In genomic region chr4:127782275-127783025, GRCh38 we compare ENCODE assay signal across 1 cellular context.
TF ChIP-seq lines count a peak whose summit lies in the region.

Gene HSPA4L (plus strand): TSS chr4:127782322. CDS start chr4:127782551, 229 bp downstream.

TF ChIP-seq in K562, 482 proteins besides CTCF, POLR2A, EP300 and RAD21 (continued from another document and continues in another):
- TF ChIP-seq U2AF2 (optimal IDR thresholded peaks at IDR 0.05; ENCODE audit: low read depth, low read length) (no peak), SIN3B (IDR thresholded peaks at IDR 0.05; ENCODE audit: low read depth) (no peak; the same call in 1 of the 2 replicates), JUNB (CRISPR knock-in tag; conservative IDR thresholded peaks at IDR 0.05) (no peak), ARNT (IDR thresholded peaks at IDR 0.05) (0 out of 4 replicates have a peak, but pooled peaks of 1 of the 2 experiments have one; percentile 43), PML (IDR thresholded peaks at IDR 0.05; ENCODE audit: low read length) (peak; percentile 73; the same call in 1 of the 2 replicates), ZBED1 (IDR thresholded peaks at IDR 0.05) (0 out of 2 replicates have a peak, but pooled peaks have one; percentile 34), ZNF23 (CRISPR knock-in tag; IDR thresholded peaks at IDR 0.05) (no peak), ZSCAN29 (IDR thresholded peaks at IDR 0.05) (no peak), MECOM (CRISPR knock-in tag; IDR thresholded peaks at IDR 0.05) (no peak), AFF4 (CRISPR knock-in tag; IDR thresholded peaks at IDR 0.05) (peak; percentile 94), CCNT2 (IDR thresholded peaks at IDR 0.05; ENCODE audit: borderline replicate concordance, extremely low read depth, insufficient read length, low read depth, low read length) (peak; percentile 74), AFF1 (IDR thresholded peaks at IDR 0.05; ENCODE audit: low read depth in 1 of 2, partially characterized antibody in 2 of 2) (peak in 1 of 2 experiments; percentile 25), YBX1 (IDR thresholded peaks at IDR 0.05) (no peak), FOXK2 (conservative IDR thresholded peaks at IDR 0.05 in 1 of 2, IDR thresholded peaks at IDR 0.05 in 1 of 2; ENCODE audit: low read depth in 2 of 2) (no peak), DIDO1 (tag; IDR thresholded peaks at IDR 0.05; ENCODE audit: low read depth) (0 out of 2 replicates have a peak, but pooled peaks have one; percentile 14), ZNF41 (CRISPR knock-in tag; conservative IDR thresholded peaks at IDR 0.05) (no peak), NFRKB (IDR thresholded peaks at IDR 0.05; ENCODE audit: low read depth) (peak; percentile 35; the same call in 1 of the 2 replicates), TBL1XR1 (IDR thresholded peaks at IDR 0.05; ENCODE audit: low read length in 2 of 2) (peak in 1 of 2 experiments; percentile 65; a peak in 1 of 4 replicates), ETS2 (tag; IDR thresholded peaks at IDR 0.05; ENCODE audit: borderline replicate concordance, poor library complexity, severe bottlenecking) (no peak), TCF3 (CRISPR knock-in tag; IDR thresholded peaks at IDR 0.05) (no peak; the same call in 1 of the 2 replicates), NFE2L1 (tag; IDR thresholded peaks at IDR 0.05; ENCODE audit: borderline replicate concordance, low read depth) (no peak), ATF3 (IDR thresholded peaks at IDR 0.05) (no peak), ATF3 (CRISPR knock-in tag; conservative IDR thresholded peaks at IDR 0.05) (no peak), NFIC (IDR thresholded peaks at IDR 0.05) (peak; percentile 6; the same call in 1 of the 2 replicates), NFATC3 (IDR thresholded peaks at IDR 0.05) (no peak), EWSR1 (IDR thresholded peaks at IDR 0.05; ENCODE audit: borderline replicate concordance, low read depth, partially characterized antibody) (no peak), HNRNPK (IDR thresholded peaks at IDR 0.05; ENCODE audit: low read depth, low read length, poor library complexity, severe bottlenecking) (no peak), USF1 (CRISPR knock-in tag; IDR thresholded peaks at IDR 0.05) (no peak), KLF13 (tag; IDR thresholded peaks at IDR 0.05; ENCODE audit: borderline replicate concordance, low read depth) (no peak), CREM (IDR thresholded peaks at IDR 0.05; ENCODE audit: low read depth) (no peak; the same call in 1 of the 2 replicates), PCBP2 (IDR thresholded peaks at IDR 0.05; ENCODE audit: low read depth, low read length, poor library complexity, severe bottlenecking) (no peak), THAP12 (CRISPR knock-in tag; IDR thresholded peaks at IDR 0.05) (peak; percentile 85), ZNF224 (CRISPR knock-in tag; IDR thresholded peaks at IDR 0.05) (no peak), ATF2 (CRISPR knock-in tag; IDR thresholded peaks at IDR 0.05) (no peak), RBM17 (IDR thresholded peaks at IDR 0.05; ENCODE audit: borderline replicate concordance, low read depth, low read length) (no peak), SUPT5H (IDR thresholded peaks at IDR 0.05) (peak; percentile 88), KDM4B (IDR thresholded peaks at IDR 0.05; ENCODE audit: borderline replicate concordance in 2 of 2, low read depth in 1 of 2) (no peak), TAL1 (IDR thresholded peaks at IDR 0.05) (0 out of 2 replicates have a peak, but pooled peaks have one; percentile 2), XRCC3 (IDR thresholded peaks at IDR 0.05) (no peak), JUN (IDR thresholded peaks at IDR 0.05; ENCODE audit: borderline replicate concordance, low read depth, low read length) (no peak), JUN (CRISPR knock-in tag; IDR thresholded peaks at IDR 0.05; ENCODE audit: borderline replicate concordance) (no peak), PCBP1 (IDR thresholded peaks at IDR 0.05; ENCODE audit: low read depth, low read length, poor library complexity, severe bottlenecking) (no peak), KHSRP (IDR thresholded peaks at IDR 0.05) (no peak), RB1 (IDR thresholded peaks at IDR 0.05; ENCODE audit: low read depth) (peak; percentile 82), THRB (CRISPR knock-in tag; conservative IDR thresholded peaks at IDR 0.05) (no peak), PHF20 (IDR thresholded peaks at IDR 0.05; ENCODE audit: partially characterized antibody) (peak; percentile 44), REST (CRISPR knock-in tag; IDR thresholded peaks at IDR 0.05; ENCODE audit: low read depth) (no peak), CSDE1 (IDR thresholded peaks at IDR 0.05) (no peak), ZNF12 (CRISPR knock-in tag; IDR thresholded peaks at IDR 0.05) (no peak; the same call in 1 of the 2 replicates), SMAD1 (IDR thresholded peaks at IDR 0.05; ENCODE audit: low read depth, low read length, partially characterized antibody) (no peak), LEF1 (IDR thresholded peaks at IDR 0.05) (no peak), NCOA1 (IDR thresholded peaks at IDR 0.05; ENCODE audit: low read depth) (no peak)
